12 cellular contexts compared by ENCODE assay signal in the genomic region with DNA sequence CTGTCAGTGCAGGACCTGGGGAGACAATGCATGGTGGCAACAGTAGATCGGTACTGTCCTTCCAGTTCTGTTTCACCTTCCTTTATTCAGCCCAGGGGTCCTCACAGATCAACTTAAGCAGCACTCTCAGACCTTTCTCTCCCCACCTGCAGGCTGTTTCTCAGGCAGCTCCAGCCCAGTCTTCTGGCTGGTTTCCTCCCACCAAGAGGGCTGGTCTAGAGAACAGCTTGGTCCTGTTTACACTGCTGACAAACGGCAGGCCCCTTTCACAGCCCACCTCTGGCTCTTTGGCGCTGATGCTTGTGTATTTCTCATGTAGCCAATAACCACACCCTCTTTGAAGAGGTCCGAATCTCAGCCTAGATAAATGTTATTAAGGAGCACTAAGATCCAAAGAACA.
DNase-seq lines count a peak whose midpoint lies in the region; ATAC-seq lines count a peak whose summit lies in the region.
"Had no signal": no experiment of that assay in that cellular context is flagged by ENCODE, and none has a peak within 500 bp of the region (broad histone marks: within the 10 kb centered on the region; RNA-seq: fewer than 3 reads in every experiment).

No MANE protein-coding gene starts in this region.

- no peak overlapping the region for H3K4me3 Mint-ChIP-seq in stimulated activated naive CD8-positive, alpha-beta T cell treated with anti-CD3 and anti-CD28 coated beads, Interleukin-15, Interleukin-2, amounts not matched to agents 100 ng/mL and 50 ng/mL, for 24 hours
- peak overlapping the region; percentile 12 for H3K4me3 Mint-ChIP-seq in T-helper 17 cell

- peaks cover 10% of the 10 kb centered on the region for H3K9me3 Mint-ChIP-seq in stimulated activated naive CD8-positive, alpha-beta T cell treated with anti-CD3 and anti-CD28 coated beads, Interleukin-15, Interleukin-2, amounts not matched to agents 100 ng/mL and 50 ng/mL, for 24 hours

- H3K9me3 ChIP-seq in T-helper 17 cell (ENCODE audit: control insufficient read depth, low read length, poor library complexity, severe bottlenecking): no peaks in the 10 kb centered on the region
- H3K9me3 ChIP-seq: neutrophil had no signal

- H3K27me3 Mint-ChIP-seq in stimulated activated naive CD8-positive, alpha-beta T cell treated with anti-CD3 and anti-CD28 coated beads, Interleukin-15, Interleukin-2, amounts not matched to agents 100 ng/mL and 50 ng/mL, for 24 hours: no peaks in the 10 kb centered on the region
- no peaks in the 10 kb centered on the region for H3K27me3 Mint-ChIP-seq in T-helper 17 cell

- peak overlapping the region; percentile 41 for H3K27ac Mint-ChIP-seq in stimulated activated naive CD8-positive, alpha-beta T cell treated with anti-CD3 and anti-CD28 coated beads, Interleukin-15, Interleukin-2, amounts not matched to agents 100 ng/mL and 50 ng/mL, for 24 hours
- no peak overlapping the region for H3K27ac Mint-ChIP-seq in T-helper 17 cell

- no peak for DNase-seq in stimulated activated naive CD8-positive, alpha-beta T cell treated with anti-CD3 and anti-CD28 coated beads, Interleukin-15, Interleukin-2, amounts not matched to agents 100 U/mL and 50 U/mL, for 24 hours
- DNase-seq in T-helper 17 cell (no peak), iPS-NIHi7 (ENCODE audit: extremely low spot score) (peak; percentile 53), hippocampal formation (lab: John Stamatoyannopoulos, UW) (no peak), NCI-H774 (lab: John Stamatoyannopoulos, UW) (no peak)
- DNase-seq in stimulated activated CD4-positive, alpha-beta T cell treated with anti-CD3 and anti-CD28 coated beads, Interleukin-12 subunit alpha, Interleukin-12 subunit beta, amount 100 ng/mL, for 4 hours: no peak
- DNase-seq: activated CD4-positive, alpha-beta T cell treated with anti-CD3 and anti-CD28 coated beads, Interleukin-2, amount 50 U/mL, for 48 hours; caudate nucleus; head of caudate nucleus had no signal

- ATAC-seq in stimulated activated naive CD8-positive, alpha-beta T cell treated with anti-CD3 and anti-CD28 coated beads, Interleukin-15, Interleukin-2, amounts not matched to agents 100 U/mL and 50 U/mL, for 24 hours: no peak
- ATAC-seq in T-helper 17 cell: no peak
- no peak for ATAC-seq in HG03378 (IDR thresholded peaks at IDR 0.05; ENCODE audit: unreplicated experiment)

- H3K4me1 Mint-ChIP-seq in stimulated activated naive CD8-positive, alpha-beta T cell treated with anti-CD3 and anti-CD28 coated beads, Interleukin-15, Interleukin-2, amounts not matched to agents 100 ng/mL and 50 ng/mL, for 24 hours (ENCODE audit: low read depth): peaks cover 38% of the 10 kb centered on the region
- H3K4me1 Mint-ChIP-seq in T-helper 17 cell: peaks cover 25% of the 10 kb centered on the region

- H3K36me3 Mint-ChIP-seq in stimulated activated naive CD8-positive, alpha-beta T cell treated with anti-CD3 and anti-CD28 coated beads, Interleukin-15, Interleukin-2, amounts not matched to agents 100 ng/mL and 50 ng/mL, for 24 hours (ENCODE audit: low read depth): peaks cover 33% of the 10 kb centered on the region
- no peaks in the 10 kb centered on the region for H3K36me3 Mint-ChIP-seq in T-helper 17 cell (ENCODE audit: low read depth)
